ENCODE assay signal across 8 cellular contexts in genomic region chrX:20267924-20268701, GRCh38. TPM values are rescaled to one million over a fixed set of nuclear protein-coding genes. Genes with fewer than 3 reads are reported as not detected.
A peak's percentile ranks its signal among the peaks of the same experiment; 100 is the strongest.
DNase-seq lines count a peak whose midpoint lies in the region; ATAC-seq and TF ChIP-seq lines count a peak whose summit lies in the region.

No MANE protein-coding gene starts in this region.

- peaks cover 16% of the 10 kb centered on the region for H3K36me3 Mint-ChIP-seq in Caco-2 (ENCODE audit: insufficient read depth, unreplicated experiment)

- H3K36me3 ChIP-seq in Caco-2 (ENCODE audit: control insufficient read depth, insufficient read depth, low read length) (no peaks in the 10 kb centered on the region), NT2/D1 (ENCODE audit: insufficient read depth, insufficient read length, low read length) (no peaks in the 10 kb centered on the region), brain microvascular endothelial cell (replicated peaks) (no peaks in the 10 kb centered on the region)

- in situ Hi-C loops in brain microvascular endothelial cell (cut with HindIII; ENCODE audit: low pct_ligation_motif_present, low sequenced_read_pairs): no loop called here

- H3K4me1 ChIP-seq in Caco-2 (peaks cover 36% of the 10 kb centered on the region), NT2/D1 (ENCODE audit: insufficient read depth, insufficient read length) (no peaks in the 10 kb centered on the region)

- BruUV-seq in Caco-2 (replicated peaks; lab: Mats Ljungman, UMichigan): no TSS peak

- DNase-seq in Caco-2 (peak; percentile 9 to 37), NT2/D1 (ENCODE audit: low read depth, low spot score) (no peak), brain microvascular endothelial cell (no peak), retinal pigment epithelial cell (ENCODE audit: low read depth) (no peak), UCSD-AML1 (lab: John Stamatoyannopoulos, UW; ENCODE audit: unreplicated experiment) (no peak)

- peak overlapping the region; percentile 96 for H3K4me3 Mint-ChIP-seq in Caco-2 (ENCODE audit: unreplicated experiment)

- H3K27ac ChIP-seq in brain microvascular endothelial cell: no peak overlapping the region

- H3K9ac ChIP-seq in NT2/D1 (ENCODE audit: insufficient read length, low read depth): peak overlapping the region; percentile 81

- POLR2A ChIA-PET in Caco-2 (lab: Charles Lee): interaction anchor here (1.0 kb wide), 1 partner anchor 94 kb away, joined by 4 read pairs; no protein-coding TSS in a partner anchor

- no peak for ATAC-seq in GM18502 (IDR thresholded peaks at IDR 0.05; ENCODE audit: poor library complexity, unreplicated experiment)
- no peak for ATAC-seq in GM19452 (IDR thresholded peaks at IDR 0.05; ENCODE audit: unreplicated experiment)

- H3K27me3 ChIP-seq in Caco-2 (replicated peaks; ENCODE audit: control insufficient read depth, insufficient read depth, low read length): no peaks in the 10 kb centered on the region
- H3K27me3 ChIP-seq in NT2/D1 (ENCODE audit: insufficient read depth, insufficient read length): peaks cover 23% of the 10 kb centered on the region
- no peaks in the 10 kb centered on the region for H3K27me3 ChIP-seq in brain microvascular endothelial cell (replicated peaks)

- peak overlapping the region; percentile 77 for H3K4me3 ChIP-seq in Caco-2 (ENCODE audit: low read depth, low read length)
- peak overlapping the region; percentile 69 for H3K4me3 ChIP-seq in NT2/D1 (ENCODE audit: insufficient read length, low read depth)
- H3K4me3 ChIP-seq in brain microvascular endothelial cell (ENCODE audit: low read depth, low read length): peak overlapping the region; percentile 61
- peak overlapping the region; percentile 37 for H3K4me3 ChIP-seq in iPS-11a (ENCODE audit: low read depth, low read length)
- peak overlapping the region; percentile 65 for H3K4me3 ChIP-seq in retinal pigment epithelial cell (ENCODE audit: low read length)

- H3K9me3 ChIP-seq in Caco-2 (no peaks in the 10 kb centered on the region), NT2/D1 (ENCODE audit: insufficient read depth, low read length) (no peaks in the 10 kb centered on the region)

- TF ChIP-seq CTCF in Caco-2 (IDR thresholded peaks at IDR 0.05; ENCODE audit: insufficient read depth in 1 of 2, low read depth in 1 of 2, low read length in 1 of 2, severe bottlenecking in 1 of 2, unreplicated experiment in 1 of 2) (no peak), brain microvascular endothelial cell (IDR thresholded peaks at IDR 0.05; ENCODE audit: low read depth, low read length, missing control alignments) (no peak), retinal pigment epithelial cell (conservative IDR thresholded peaks at IDR 0.05; ENCODE audit: low read depth, low read length) (no peak)

- peak overlapping the region; percentile 93 for H3K27ac Mint-ChIP-seq in Caco-2 (ENCODE audit: unreplicated experiment)

- no peaks in the 10 kb centered on the region for H3K9me3 Mint-ChIP-seq in Caco-2 (ENCODE audit: unreplicated experiment)

- peaks cover 13% of the 10 kb centered on the region for H3K4me1 Mint-ChIP-seq in Caco-2 (ENCODE audit: low read depth, unreplicated experiment)

- intact Hi-C loops in Caco-2 (cut with micrococcal nuclease; ENCODE audit: unreplicated experiment): loop anchor here (1.0 to 5.0 kb wide), 2 partner anchors 94 to 114 kb away; no protein-coding TSS in a partner anchor

- CTCF ChIA-PET in Caco-2 (lab: Charles Lee): no interaction called here

- no peaks in the 10 kb centered on the region for H3K27me3 Mint-ChIP-seq in Caco-2 (ENCODE audit: insufficient read depth, unreplicated experiment)

RNA-seq across cellular contexts. Expression of gene RPS6KA3, which starts 1.4 kb away (rescaled TPM):
- total RNA-seq in Caco-2 (2022): 93.2 and 104 TPM in 2 replicates

Comparison
In these comparisons a context has a peak if more than half of its experiments do, and no peak if none do; other contexts are left out.
1. DNase-seq: peak in Caco-2 (2 of 2); none in NT2/D1 (single experiment), brain microvascular endothelial cell (single experiment), retinal pigment epithelial cell (single experiment) and UCSD-AML1 (single experiment).
2. Peak in every context shown above with its lines, with median percentiles within 50 percentile points of each other: H3K4me3 ChIP-seq.